8 cellular contexts compared by ENCODE assay signal in the genomic region with DNA sequence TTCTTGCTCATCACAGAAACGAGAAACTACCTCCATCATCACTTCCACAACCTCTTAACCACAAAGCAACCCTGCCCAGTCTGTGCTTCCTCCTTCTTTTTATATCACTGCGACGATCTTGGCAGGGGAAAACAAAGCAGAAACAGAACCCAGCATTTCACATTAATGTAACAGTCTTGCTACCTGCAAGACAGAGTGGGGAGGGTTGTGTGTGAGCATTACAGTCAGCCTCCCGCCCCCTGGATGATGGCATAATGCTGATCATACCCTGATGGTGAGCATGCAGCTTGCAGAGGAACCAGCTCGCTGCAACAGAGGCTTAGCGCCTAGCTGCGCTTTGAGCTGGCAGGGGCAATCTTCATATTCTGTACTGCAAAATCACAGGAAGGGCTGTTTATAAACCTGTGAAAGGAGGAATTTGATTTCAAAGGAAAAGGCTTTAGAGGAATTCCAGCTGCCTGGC.
A peak's percentile ranks its signal among the peaks of the same experiment; 100 is the strongest.
DNase-seq lines count a peak whose midpoint lies in the region; ATAC-seq and TF ChIP-seq lines count a peak whose summit lies in the region.

No MANE protein-coding gene starts in this region.

- peak; percentile 72 for ATAC-seq in GM19043 (IDR thresholded peaks at IDR 0.05; ENCODE audit: low read depth, unreplicated experiment)
- peak; percentile 87 for ATAC-seq in HG03159 (IDR thresholded peaks at IDR 0.05; ENCODE audit: unreplicated experiment)

- no peak overlapping the region for H3K4me3 ChIP-seq in mammary epithelial cell (replicated peaks in 1 of 3; ENCODE audit: insufficient read depth in 1 of 3, low read depth in 2 of 3, low read length in 3 of 3)
- H3K4me3 ChIP-seq in parathyroid adenoma (ENCODE audit: low read depth, low read length), result peak overlapping the region; percentile 11

- H3K4me2 ChIP-seq in mammary epithelial cell (ENCODE audit: insufficient read depth, low read depth, low read length), result peak overlapping the region; percentile 0
- peak overlapping the region; percentile 22 for H3K4me2 ChIP-seq in parathyroid adenoma (ENCODE audit: low read length)

- peak; percentile 23 for DNase-seq in T-helper 22 cell (ENCODE audit: low read depth)
- DNase-seq in mammary epithelial cell, result peak; percentile 82
- no peak for DNase-seq in NCI-H2029 treated with DMSO at 0.1 percent for 48 hours (lab: John Stamatoyannopoulos, UW)
- no peak for DNase-seq in NCI-H2196 (lab: John Stamatoyannopoulos, UW; ENCODE audit: unreplicated experiment)
- no peak for DNase-seq in NCI-H2107 treated with DMSO at 0.1 percent for 48 hours (lab: John Stamatoyannopoulos, UW; ENCODE audit: unreplicated experiment)

- no peak overlapping the region for H3K9ac ChIP-seq in mammary epithelial cell (ENCODE audit: insufficient read depth, low read length)
- no peak overlapping the region for H3K9ac ChIP-seq in parathyroid adenoma

- H3K27me3 ChIP-seq in mammary epithelial cell (ENCODE audit: insufficient read depth, low read length), result no peaks in the 10 kb centered on the region
- H3K27me3 ChIP-seq in parathyroid adenoma (ENCODE audit: control insufficient read depth, insufficient read depth, low read length), result no peaks in the 10 kb centered on the region

- H2AFZ ChIP-seq in mammary epithelial cell (ENCODE audit: low read depth, low read length) (peak overlapping the region; percentile 47), parathyroid adenoma (peak overlapping the region; percentile 38)

- H4K20me1 ChIP-seq in mammary epithelial cell (ENCODE audit: insufficient read depth, low read length), result no peaks in the 10 kb centered on the region

- H3K9me3 ChIP-seq in mammary epithelial cell (replicated peaks; ENCODE audit: insufficient read depth, low read length) (no peaks in the 10 kb centered on the region), parathyroid adenoma (ENCODE audit: control insufficient read depth, low read length) (no peaks in the 10 kb centered on the region)

- CTCF ChIA-PET in mammary epithelial cell (lab: Charles Lee; ENCODE audit: low non-redundant PET), result no interaction called here

- in situ Hi-C loops in mammary epithelial cell (cut with MboI; ENCODE audit: low sequenced_read_pairs in 2 of 2), result no loop called here

- intact Hi-C loops in mammary epithelial cell (cut with micrococcal nuclease), result loop anchor here (10.0 kb wide), 1 partner anchor 141 kb away; no protein-coding TSS in a partner anchor

- dilution Hi-C loops in mammary epithelial cell (cut with HindIII; ENCODE audit: low sequenced_read_pairs), result no loop called here

- no peaks in the 10 kb centered on the region for H3K36me3 ChIP-seq in mammary epithelial cell (ENCODE audit: insufficient read depth, low read length)
- H3K36me3 ChIP-seq in parathyroid adenoma (ENCODE audit: control insufficient read depth, insufficient read depth, low read length), result no peaks in the 10 kb centered on the region

- no peak overlapping the region for H3K27ac ChIP-seq in mammary epithelial cell (ENCODE audit: insufficient read depth, low read depth, low read length)
- no peak overlapping the region for H3K27ac ChIP-seq in parathyroid adenoma

- no TSS peak for BruUV-seq in mammary epithelial cell (replicated peaks; lab: Mats Ljungman, UMichigan)

- H3K79me2 ChIP-seq in mammary epithelial cell (ENCODE audit: insufficient read depth, low read length) (no peaks in the 10 kb centered on the region), parathyroid adenoma (no peaks in the 10 kb centered on the region)

- 52% methylated on average over 6 of the region's 7 CpGs for WGBS in mammary epithelial cell (ENCODE audit: low coverage, missing lambda C conversion rate)

- TF ChIP-seq CTCF in mammary epithelial cell (conservative IDR thresholded peaks at IDR 0.05 in 1 of 2, IDR thresholded peaks at IDR 0.05 in 1 of 2; ENCODE audit: extremely low read depth in 1 of 2, insufficient read depth in 1 of 2, low read depth in 1 of 2, low read length in 2 of 2) (no peak), parathyroid adenoma (IDR thresholded peaks at IDR 0.05) (no peak)

- peaks cover 45% of the 10 kb centered on the region for H3K4me1 ChIP-seq in mammary epithelial cell (ENCODE audit: insufficient read depth, low read length)
- peaks cover 16% of the 10 kb centered on the region for H3K4me1 ChIP-seq in parathyroid adenoma

Comparison
In these comparisons a context has a peak if more than half of its experiments do, and no peak if none do; other contexts are left out.
1. DNase-seq: peak in T-helper 22 cell (single experiment) and mammary epithelial cell (single experiment); none in NCI-H2029 treated with DMSO at 0.1 percent for 48 hours (single experiment), NCI-H2196 (single experiment) and NCI-H2107 treated with DMSO at 0.1 percent for 48 hours (single experiment).